8 cellular contexts compared by ENCODE assay signal in the genomic region with DNA sequence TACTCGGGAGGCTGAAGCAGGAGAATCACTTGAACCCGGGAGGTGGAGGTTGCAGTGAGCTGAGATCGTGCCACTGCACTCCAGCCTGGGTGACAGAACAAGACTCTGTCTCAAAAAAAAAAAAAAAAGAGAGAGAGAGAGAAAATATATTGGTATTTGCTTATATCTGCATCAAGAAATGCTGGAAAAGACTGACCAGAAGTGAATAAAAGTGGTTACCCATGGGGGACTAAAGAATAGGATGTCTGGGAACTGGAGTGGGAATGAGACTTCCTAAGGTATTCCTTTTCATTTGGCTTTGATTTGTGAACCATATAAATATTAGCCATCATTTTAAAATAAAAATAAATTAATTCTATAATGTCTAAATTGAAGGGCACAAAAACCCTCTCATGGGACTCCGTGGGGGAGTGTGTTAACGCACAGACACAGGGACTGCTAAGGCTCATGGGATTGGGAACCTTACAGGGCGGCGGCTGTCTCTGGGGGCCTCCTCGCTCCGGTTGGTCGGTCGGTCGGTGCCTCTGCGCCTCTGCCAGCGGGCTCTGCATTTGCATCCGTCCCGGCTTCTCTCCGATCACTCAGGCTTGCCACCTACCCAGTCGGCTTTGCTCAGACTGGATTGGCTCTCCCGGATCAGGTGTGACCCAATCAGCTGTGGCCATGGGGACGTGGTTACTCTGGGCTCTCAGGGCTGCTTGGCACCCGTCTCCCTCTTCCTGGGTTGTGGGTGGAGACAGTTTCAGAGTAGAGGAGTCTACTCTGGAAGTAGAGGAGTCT. TPM values are rescaled to one million over a fixed set of nuclear protein-coding genes. Genes with fewer than 3 reads are reported as not detected.
A peak's percentile ranks its signal among the peaks of the same experiment; 100 is the strongest.
DNase-seq lines count a peak whose midpoint lies in the region; ATAC-seq, FAIRE-seq and TF ChIP-seq lines count a peak whose summit lies in the region.

No MANE protein-coding gene starts in this region.

- no peaks in the 10 kb centered on the region for H3K36me3 Mint-ChIP-seq in H9 (ENCODE audit: insufficient read depth in 1 of 3, low read depth in 3 of 3)
- H3K36me3 Mint-ChIP-seq in central memory CD8-positive, alpha-beta T cell (ENCODE audit: insufficient read depth): peaks cover 2% of the 10 kb centered on the region

- H3K27ac ChIP-seq in H9 (ENCODE audit: insufficient read length, low read depth, low read length): no peak overlapping the region
- H3K27ac ChIP-seq in keratinocyte (ENCODE audit: control insufficient read depth, insufficient read depth, low read length): no peak overlapping the region

- ATAC-seq in activated CD4-positive, CD25-positive, alpha-beta regulatory T cell treated with anti-CD3 and anti-CD28 coated beads, Interleukin-2, amount 50 U/mL, for 24 hours: peak; percentile 88 to 90
- ATAC-seq in central memory CD8-positive, alpha-beta T cell (replicated peaks; ENCODE audit: extremely low read depth, poor library complexity, severe bottlenecking): peak; percentile 92
- ATAC-seq in GM18517 (IDR thresholded peaks at IDR 0.05; ENCODE audit: unreplicated experiment): no peak

- no CpG with 5 or more reads among the region's 21 CpGs for WGBS in H9 (ENCODE audit: extremely low coverage, insufficient read length, low lambda C conversion rate)

- H4K8ac ChIP-seq in H9 (replicated peaks; ENCODE audit: insufficient read length, low read depth, low read length): no peak overlapping the region

- no peak for TF ChIP-seq CTCF in H9 (conservative IDR thresholded peaks at IDR 0.05)
- no peak for TF ChIP-seq CTCF in keratinocyte (optimal IDR thresholded peaks at IDR 0.05 in 1 of 3, IDR thresholded peaks at IDR 0.05 in 1 of 3, conservative IDR thresholded peaks at IDR 0.05 in 1 of 3; ENCODE audit: extremely low read depth in 1 of 3, insufficient read depth in 2 of 3, low read length in 3 of 3)

- no peaks in the 10 kb centered on the region for H3K36me3 ChIP-seq in keratinocyte (ENCODE audit: control insufficient read depth in 2 of 2, extremely low read depth in 1 of 2, insufficient read depth in 2 of 2, low read length in 2 of 2)

- H3K27me3 Mint-ChIP-seq in H9 (ENCODE audit: low read depth): peaks cover 12% of the 10 kb centered on the region
- H3K27me3 Mint-ChIP-seq in central memory CD8-positive, alpha-beta T cell: no peaks in the 10 kb centered on the region

- H4K91ac ChIP-seq in H9 (ENCODE audit: insufficient read length, low read depth, low read length): no peak overlapping the region

- peak; percentile 52 for DNase-seq in D341Med (ENCODE audit: low spot score)
- DNase-seq in H9: peak; percentile 97
- peak; percentile 31 for DNase-seq in NCI-H187 treated with DMSO at 0.1 percent for 48 hours (lab: John Stamatoyannopoulos, UW)
- DNase-seq in central memory CD8-positive, alpha-beta T cell (ENCODE audit: low spot score in 2 of 2): peak in 1 of 2 donors; percentile 23
- peak; percentile 56 for DNase-seq in keratinocyte (ENCODE audit: low read depth, low spot score)
- DNase-seq in stimulated activated CD4-positive, alpha-beta T cell treated with anti-CD3 and anti-CD28 coated beads, Interleukin-15, amount 100 ng/mL, for 1 hour (ENCODE audit: low read depth in 1 of 2, low spot score in 1 of 2): peak; percentile 25 to 34

- H3K79me2 ChIP-seq in H9 (ENCODE audit: insufficient read depth, low read length): no peaks in the 10 kb centered on the region
- H3K79me2 ChIP-seq in keratinocyte (ENCODE audit: control insufficient read depth, insufficient read depth, low read length): no peaks in the 10 kb centered on the region

- no peak overlapping the region for H3K56ac ChIP-seq in H9 (ENCODE audit: insufficient read length, low read depth, low read length)

- H2BK5ac ChIP-seq in H9 (ENCODE audit: insufficient read length, low read length): no peak overlapping the region

- H4K20me1 ChIP-seq in H9 (ENCODE audit: control insufficient read depth, insufficient read depth, insufficient read length): no peaks in the 10 kb centered on the region
- no peaks in the 10 kb centered on the region for H4K20me1 ChIP-seq in keratinocyte (ENCODE audit: control insufficient read depth, extremely low read depth, insufficient read depth, low read length)

- no peaks in the 10 kb centered on the region; a peak in 1 of 5 replicates for H3K9me3 Mint-ChIP-seq in H9
- H3K9me3 Mint-ChIP-seq in central memory CD8-positive, alpha-beta T cell: no peaks in the 10 kb centered on the region

- H3K18ac ChIP-seq in H9 (ENCODE audit: insufficient read length, low read depth, low read length): no peak overlapping the region

- no peak overlapping the region for H3K27ac Mint-ChIP-seq in H9
- H3K27ac Mint-ChIP-seq in central memory CD8-positive, alpha-beta T cell (ENCODE audit: low read depth): peak overlapping the region; percentile 84

- dilution Hi-C loops in keratinocyte (cut with MboI; ENCODE audit: extremely low pct_ligation_motif_present, low sequenced_read_pairs): no loop called here

- H3K9me1 ChIP-seq in keratinocyte (ENCODE audit: control insufficient read depth, extremely low read depth, insufficient read depth, low read length): no peaks in the 10 kb centered on the region

- no peaks in the 10 kb centered on the region for H3K4me1 ChIP-seq in H9 (ENCODE audit: insufficient read depth, low read length)
- H3K4me1 ChIP-seq in keratinocyte (ENCODE audit: control insufficient read depth, extremely low read depth, insufficient read depth, low read length): no peaks in the 10 kb centered on the region

- H3K9me3 ChIP-seq in H9 (ENCODE audit: control insufficient read depth, low read depth, low read length): no peaks in the 10 kb centered on the region
- H3K9me3 ChIP-seq in keratinocyte (ENCODE audit: control insufficient read depth, low read depth, low read length): no peaks in the 10 kb centered on the region

- H2BK20ac ChIP-seq in H9 (ENCODE audit: low read depth, low read length, poor library complexity, severe bottlenecking): no peak overlapping the region

- peak; percentile 32 for FAIRE-seq in keratinocyte (lab: Jason Lieb, UNC)

- H3K4me3 Mint-ChIP-seq in H9: peak overlapping the region; percentile 37 to 51
- H3K4me3 Mint-ChIP-seq in central memory CD8-positive, alpha-beta T cell: peak overlapping the region; percentile 56

- peak overlapping the region in 2 of 3 experiments; percentile 35 to 54 for H3K4me3 ChIP-seq in keratinocyte (ENCODE audit: control insufficient read depth in 2 of 3, extremely low read depth in 1 of 3, insufficient read depth in 2 of 3, low read depth in 1 of 3, low read length in 3 of 3)

- H3K23me2 ChIP-seq in H9 (ENCODE audit: insufficient read length, low read depth, low read length, poor library complexity, severe bottlenecking): no peaks in the 10 kb centered on the region

- no peak overlapping the region for H2AK5ac ChIP-seq in H9 (ENCODE audit: insufficient read length, low read length)

- H2BK15ac ChIP-seq in H9 (ENCODE audit: low read depth, low read length): no peak overlapping the region

- no peak overlapping the region for H3K4ac ChIP-seq in H9 (ENCODE audit: low read depth, low read length)

- H3K79me1 ChIP-seq in H9 (ENCODE audit: insufficient read depth, low read depth, low read length, poor library complexity, severe bottlenecking): no peaks in the 10 kb centered on the region

- H3K23ac ChIP-seq in H9 (ENCODE audit: insufficient read length, low read depth, low read length): no peak overlapping the region

- H3K27me3 ChIP-seq in H9 (ENCODE audit: insufficient read depth, low read length) (no peaks in the 10 kb centered on the region), keratinocyte (ENCODE audit: control insufficient read depth, extremely low read depth, insufficient read depth, low read length) (peaks cover 3% of the 10 kb centered on the region)

- H3T11ph ChIP-seq in H9 (ENCODE audit: low read length): no peak overlapping the region

- H2AFZ ChIP-seq in H9 (ENCODE audit: low read length): peak overlapping the region; percentile 56
- peak overlapping the region; percentile 78 for H2AFZ ChIP-seq in keratinocyte (ENCODE audit: control insufficient read depth, low read length)

- H3K4me1 Mint-ChIP-seq in H9: peaks cover 5 to 8% of the 10 kb centered on the region in 2 experiments
- H3K4me1 Mint-ChIP-seq in central memory CD8-positive, alpha-beta T cell: peaks cover 16% of the 10 kb centered on the region

- H4K5ac ChIP-seq in H9 (ENCODE audit: insufficient read length, low read depth, low read length): no peak overlapping the region

- H3K9ac ChIP-seq in H9 (ENCODE audit: extremely low read depth, insufficient read length, low read length): no peak overlapping the region
- peak overlapping the region; percentile 15 for H3K9ac ChIP-seq in keratinocyte (ENCODE audit: control insufficient read depth, extremely low read depth, insufficient read depth, low read length)

- H3K4me2 ChIP-seq in H9 (ENCODE audit: insufficient read depth, insufficient read length, low read length): peak overlapping the region; percentile 33
- H3K4me2 ChIP-seq in keratinocyte (ENCODE audit: control insufficient read depth, extremely low read depth, insufficient read depth, low read depth, low read length): peak overlapping the region; percentile 45

- no peak overlapping the region for H2BK120ac ChIP-seq in H9 (ENCODE audit: low read depth, low read length, poor library complexity, severe bottlenecking)

- H3K14ac ChIP-seq in H9 (ENCODE audit: insufficient read depth, low read length): no peak overlapping the region

- H2BK12ac ChIP-seq in H9 (ENCODE audit: insufficient read length, low read depth, low read length): no peak overlapping the region

RNA-seq across cellular contexts. Expression of gene TSPAN3, which starts 12.7 kb away (rescaled TPM):
- 117 and 124 TPM in 2 replicates for total RNA-seq in H9 (2021)
- polyA plus RNA-seq in keratinocyte: 181 to 210 TPM (median 193 TPM) in 3 replicates
- polyA plus RNA-seq in keratinocyte (2011; ENCODE audit: low read depth): 43.6 TPM
- polyA plus RNA-seq in keratinocyte (2011; cell fraction: cytosol; rRNA removed): 163 and 250 TPM in 2 replicates
- 254 and 268 TPM in 2 replicates for polyA plus RNA-seq in keratinocyte (2011; cell fraction: nucleus; rRNA removed)
- polyA plus RNA-seq in keratinocyte (2012; ENCODE audit: low replicate concordance): 83.8 and 110 TPM in 2 replicates
- polyA minus RNA-seq in keratinocyte: 82.2 to 214 TPM (median 212 TPM) in 3 replicates
- polyA minus RNA-seq in keratinocyte (2011; cell fraction: cytosol; rRNA and poly(A)+ RNA removed): 106 TPM
- 82.9 and 145 TPM in 2 replicates for polyA minus RNA-seq in keratinocyte (2011; cell fraction: nucleus; rRNA and poly(A)+ RNA removed)
